14 cellular contexts compared by ENCODE assay signal in genomic region chrX:155766321-155766720, GRCh38.
DNase-seq lines count a peak whose midpoint lies in the region; ATAC-seq, FAIRE-seq and TF ChIP-seq lines count a peak whose summit lies in the region.
"Had no signal": no experiment of that assay in that cellular context is flagged by ENCODE, and none has a peak within 500 bp of the region (broad histone marks: within the 10 kb centered on the region; RNA-seq: fewer than 3 reads in every experiment).

No MANE protein-coding gene starts in this region.

- H3K27me3 Mint-ChIP-seq in activated T-cell treated with anti-CD3 and anti-CD28 coated beads, Interleukin-2, amount 50 U/mL, for 72 hours (ENCODE audit: low read depth): peaks cover 19% of the 10 kb centered on the region
- H3K27me3 Mint-ChIP-seq in activated T-cell treated with anti-CD3 and anti-CD28 coated beads, Interleukin-2, amount 50 U/mL, for 24 hours: peaks cover 3% of the 10 kb centered on the region
- H3K27me3 Mint-ChIP-seq in astrocyte (ENCODE audit: low read depth, unreplicated experiment): no peaks in the 10 kb centered on the region
- H3K27me3 Mint-ChIP-seq: T-cell had no signal

- H3K79me2 ChIP-seq in astrocyte (ENCODE audit: insufficient read depth, low read length): no peaks in the 10 kb centered on the region
- H3K79me2 ChIP-seq in smooth muscle cell (ENCODE audit: low read depth): no peaks in the 10 kb centered on the region

- TF ChIP-seq CTCF in astrocyte (IDR thresholded peaks at IDR 0.05; ENCODE audit: insufficient read depth, low read depth, low read length) (no peak), smooth muscle cell (IDR thresholded peaks at IDR 0.05; ENCODE audit: borderline replicate concordance, insufficient read depth, poor library complexity, severe bottlenecking) (no peak)

- H3K27me3 ChIP-seq in astrocyte (ENCODE audit: insufficient read depth, low read length) (no peaks in the 10 kb centered on the region), smooth muscle cell (ENCODE audit: low read depth) (no peaks in the 10 kb centered on the region)
- H3K27me3 ChIP-seq: gastroesophageal sphincter, transverse colon had no signal

- H3K27ac ChIP-seq in astrocyte (ENCODE audit: low read depth, low read length): no peak overlapping the region
- peak overlapping the region; percentile 43 for H3K27ac ChIP-seq in smooth muscle cell (ENCODE audit: low read depth)

- peaks cover 3% of the 10 kb centered on the region for H3K4me1 ChIP-seq in astrocyte (ENCODE audit: insufficient read depth, low read length)
- no peaks in the 10 kb centered on the region for H3K4me1 ChIP-seq in smooth muscle cell (ENCODE audit: low read depth)
- H3K4me1 ChIP-seq: transverse colon had no signal

- no peak overlapping the region for H2AFZ ChIP-seq in astrocyte (ENCODE audit: low read depth, low read length)
- peak overlapping the region; percentile 87 for H2AFZ ChIP-seq in smooth muscle cell (ENCODE audit: low read depth)

- no peak for DNase-seq in activated T-cell treated with anti-CD3 and anti-CD28 coated beads, Interleukin-2, amount 50 U/mL, for 72 hours
- no peak for DNase-seq in activated T-cell treated with anti-CD3 and anti-CD28 coated beads, Interleukin-2, amount 50 U/mL, for 24 hours
- DNase-seq in astrocyte (ENCODE audit: low read depth) (no peak), kidney tubule cell (ENCODE audit: low spot score) (peak; percentile 33), smooth muscle cell (lab: John Stamatoyannopoulos, UW; ENCODE audit: unreplicated experiment) (no peak), UCSD-AML1 (lab: John Stamatoyannopoulos, UW; ENCODE audit: unreplicated experiment) (no peak)
- DNase-seq in stimulated activated naive CD4-positive, alpha-beta T cell treated with Interleukin-2 at 50 U/mL for 16 hours (lab: John Stamatoyannopoulos, UW): no peak
- DNase-seq: activated T-cell treated with anti-CD3 and anti-CD28 coated beads, Interleukin-2, amount 50 U/mL, for 4 hours; kidney; T-cell; transverse colon had no signal

- H3K9me3 ChIP-seq in astrocyte (ENCODE audit: insufficient read depth, low read depth, low read length): no peaks in the 10 kb centered on the region
- no peaks in the 10 kb centered on the region for H3K9me3 ChIP-seq in smooth muscle cell (replicated peaks; ENCODE audit: low read depth)
- H3K9me3 ChIP-seq: gastroesophageal sphincter, transverse colon had no signal

- H3K4me3 Mint-ChIP-seq in activated T-cell treated with anti-CD3 and anti-CD28 coated beads, Interleukin-2, amount 50 U/mL, for 72 hours: peak overlapping the region; percentile 86 to 96
- H3K4me3 Mint-ChIP-seq in activated T-cell treated with anti-CD3 and anti-CD28 coated beads, Interleukin-2, amount 50 U/mL, for 24 hours: no peak overlapping the region
- no peak overlapping the region for H3K4me3 Mint-ChIP-seq in astrocyte (ENCODE audit: unreplicated experiment)

- FAIRE-seq in astrocyte (lab: Jason Lieb, UNC): no peak
- FAIRE-seq: kidney had no signal

- H3F3A ChIP-seq in smooth muscle cell (ENCODE audit: low read depth): no peaks in the 10 kb centered on the region

- ATAC-seq in activated T-cell treated with anti-CD3 and anti-CD28 coated beads, Interleukin-2, amount 50 U/mL, for 72 hours (replicated peaks in 1 of 2): no peak
- ATAC-seq in HG03571 (IDR thresholded peaks at IDR 0.05; ENCODE audit: unreplicated experiment): no peak
- ATAC-seq: activated CD4-positive, CD25-positive, alpha-beta regulatory T cell treated with anti-CD3 and anti-CD28 coated beads, Interleukin-2, amount 50 U/mL, for 24 hours; activated T-cell treated with anti-CD3 and anti-CD28 coated beads, Interleukin-2, amount 50 U/mL, for 4 hours had no signal

- H3K9me3 Mint-ChIP-seq in activated T-cell treated with anti-CD3 and anti-CD28 coated beads, Interleukin-2, amount 50 U/mL, for 72 hours: peaks cover 3% of the 10 kb centered on the region in 2 donors
- H3K9me3 Mint-ChIP-seq in activated T-cell treated with anti-CD3 and anti-CD28 coated beads, Interleukin-2, amount 50 U/mL, for 24 hours: peaks cover 6% of the 10 kb centered on the region
- H3K9me3 Mint-ChIP-seq in astrocyte (ENCODE audit: unreplicated experiment): peaks cover 1% of the 10 kb centered on the region

- peaks cover 4 to 7% of the 10 kb centered on the region in 2 donors for H3K36me3 Mint-ChIP-seq in activated T-cell treated with anti-CD3 and anti-CD28 coated beads, Interleukin-2, amount 50 U/mL, for 72 hours (ENCODE audit: insufficient read depth in 2 of 2)
- H3K36me3 Mint-ChIP-seq in activated T-cell treated with anti-CD3 and anti-CD28 coated beads, Interleukin-2, amount 50 U/mL, for 24 hours (ENCODE audit: low read depth): no peaks in the 10 kb centered on the region
- H3K36me3 Mint-ChIP-seq in astrocyte (ENCODE audit: low read depth, unreplicated experiment): no peaks in the 10 kb centered on the region
- H3K36me3 Mint-ChIP-seq: T-cell had no signal

- H3K4me3 ChIP-seq in astrocyte (ENCODE audit: insufficient read depth, low read depth, low read length): peak overlapping the region; percentile 69
- peak overlapping the region; percentile 67 for H3K4me3 ChIP-seq in smooth muscle cell

- H3K4me2 ChIP-seq in astrocyte (ENCODE audit: low read length) (peak overlapping the region; percentile 93), smooth muscle cell (peak overlapping the region; percentile 87)

- 35% methylated on average over 1 of the region's 1 CpG for WGBS in smooth muscle cell (ENCODE audit: low lambda C conversion rate)

- H3K36me3 ChIP-seq in astrocyte (ENCODE audit: insufficient read depth, low read length) (no peaks in the 10 kb centered on the region), smooth muscle cell (ENCODE audit: low read depth) (no peaks in the 10 kb centered on the region)
- H3K36me3 ChIP-seq: gastroesophageal sphincter, transverse colon had no signal

- H3K4me1 Mint-ChIP-seq in activated T-cell treated with anti-CD3 and anti-CD28 coated beads, Interleukin-2, amount 50 U/mL, for 72 hours (ENCODE audit: low read depth): no peaks in the 10 kb centered on the region
- peaks cover 5% of the 10 kb centered on the region for H3K4me1 Mint-ChIP-seq in activated T-cell treated with anti-CD3 and anti-CD28 coated beads, Interleukin-2, amount 50 U/mL, for 24 hours (ENCODE audit: low read depth)
- peaks cover 1% of the 10 kb centered on the region for H3K4me1 Mint-ChIP-seq in astrocyte (ENCODE audit: low read depth, unreplicated experiment)

- no peak overlapping the region for H3K27ac Mint-ChIP-seq in activated T-cell treated with anti-CD3 and anti-CD28 coated beads, Interleukin-2, amount 50 U/mL, for 72 hours
- H3K27ac Mint-ChIP-seq in activated T-cell treated with anti-CD3 and anti-CD28 coated beads, Interleukin-2, amount 50 U/mL, for 24 hours: no peak overlapping the region
- no peak overlapping the region for H3K27ac Mint-ChIP-seq in astrocyte (ENCODE audit: unreplicated experiment)

- no peaks in the 10 kb centered on the region for H4K20me1 ChIP-seq in astrocyte (ENCODE audit: insufficient read depth, low read length)
- H4K20me1 ChIP-seq in smooth muscle cell (ENCODE audit: low read depth): no peaks in the 10 kb centered on the region

- H3K9ac ChIP-seq in astrocyte (ENCODE audit: low read length): no peak overlapping the region
- no peak overlapping the region for H3K9ac ChIP-seq in smooth muscle cell (ENCODE audit: low read depth)

Comparison
In these comparisons a context has a peak if more than half of its experiments do, and no peak if none do; other contexts are left out.
1. H3K4me3 Mint-ChIP-seq: peak in activated T-cell treated with anti-CD3 and anti-CD28 coated beads, Interleukin-2, amount 50 U/mL, for 72 hours (2 of 2); none in activated T-cell treated with anti-CD3 and anti-CD28 coated beads, Interleukin-2, amount 50 U/mL, for 24 hours (single experiment) and astrocyte (single experiment).